ENCODE assay signal across 10 cellular contexts in genomic region chr1:24142546-24143431, GRCh38. TPM values are rescaled to one million over a fixed set of nuclear protein-coding genes. Genes with fewer than 3 reads are reported as not detected.
A peak's percentile ranks its signal among the peaks of the same experiment; 100 is the strongest.
DNase-seq lines count a peak whose midpoint lies in the region; ATAC-seq and TF ChIP-seq lines count a peak whose summit lies in the region.
"Had no signal": no experiment of that assay in that cellular context is flagged by ENCODE, and none has a peak within 500 bp of the region (broad histone marks: within the 10 kb centered on the region; RNA-seq: fewer than 3 reads in every experiment).

Gene IL22RA1, minus strand, starts transcription at chr1:24143140. Its CDS starts 58 bp downstream, at chr1:24143082.

- no peaks in the 10 kb centered on the region for H4K20me1 ChIP-seq in GM23338 (replicated peaks; ENCODE audit: insufficient read depth)

- H3K9me2 ChIP-seq in GM23338 (ENCODE audit: insufficient read depth): no peaks in the 10 kb centered on the region

- WGBS in heart right ventricle, 2 donors: 35 to 40% methylated on average over 22 of the region's 22 CpGs

- no peaks in the 10 kb centered on the region for H3K79me2 ChIP-seq in GM23338 (replicated peaks; ENCODE audit: insufficient read depth)

- H3K4me1 ChIP-seq in GM23338 (ENCODE audit: insufficient read depth) (no peaks in the 10 kb centered on the region), heart right ventricle (peaks cover 0 to 12% (median 0%) of the 10 kb centered on the region in 9 donors), skeletal muscle tissue (ENCODE audit: control insufficient read depth in 3 of 3, insufficient read depth in 3 of 3, low read length in 3 of 3) (peaks cover 0 to 8% (median 7%) of the 10 kb centered on the region in 3 donors)

- ATAC-seq in GM23338: peak; percentile 55
- ATAC-seq in SK-N-SH treated with all-trans-retinoic acid at 6 μM for 48 hours: peak; percentile 76
- ATAC-seq in heart right ventricle: peak; percentile 59 to 82 (median 62)
- ATAC-seq in stimulated activated memory B cell treated with anti-CD40 and anti-IgM and Interleukin-4, amounts not matched to agents 10 μg/mL and 1 μg/mL and 100 μg/mL, for 72 hours: no peak
- no peak for ATAC-seq in GM18519 (IDR thresholded peaks at IDR 0.05; ENCODE audit: low FRiP score, unreplicated experiment)

- H3K27ac Mint-ChIP-seq in GM23338: no peak within 1 kb of the TSS
- no peak within 1 kb of the TSS for H3K27ac Mint-ChIP-seq in stimulated activated memory B cell treated with anti-CD40 and anti-IgM and Interleukin-4, amounts not matched to agents 10 μg/mL and 1 μg/mL and 100 μg/mL, for 72 hours

- no peak within 1 kb of the TSS for H3K4me3 Mint-ChIP-seq in GM23338
- H3K4me3 Mint-ChIP-seq in stimulated activated memory B cell treated with anti-CD40 and anti-IgM and Interleukin-4, amounts not matched to agents 10 μg/mL and 1 μg/mL and 100 μg/mL, for 72 hours: no peak within 1 kb of the TSS

- no peak for DNase-seq in GM23338 (ENCODE audit: low spot score)
- peak in 1 of 2 donors; percentile 45 for DNase-seq in heart right ventricle
- DNase-seq in GM19240 (ENCODE audit: insufficient read length, low spot score): no peak
- DNase-seq in stimulated activated CD4-positive, alpha-beta T cell treated with anti-CD3 and anti-CD28 coated beads, Interleukin-4, amount 100 ng/mL, for 1 hour: no peak
- DNase-seq: islet precursor cell, SW 1271 had no signal

- no peaks in the 10 kb centered on the region for H3K9me3 Mint-ChIP-seq in GM23338
- no peaks in the 10 kb centered on the region for H3K9me3 Mint-ChIP-seq in stimulated activated memory B cell treated with anti-CD40 and anti-IgM and Interleukin-4, amounts not matched to agents 10 μg/mL and 1 μg/mL and 100 μg/mL, for 72 hours

- H3K27me3 ChIP-seq in GM23338 (ENCODE audit: insufficient read depth): no peaks in the 10 kb centered on the region
- peaks cover 0 to 13% (median 0%) of the 10 kb centered on the region in 7 donors for H3K27me3 ChIP-seq in heart right ventricle
- H3K27me3 ChIP-seq in skeletal muscle tissue (ENCODE audit: control insufficient read depth in 3 of 3, insufficient read depth in 3 of 3, low read length in 3 of 3): no peaks in the 10 kb centered on the region

- H3K9ac ChIP-seq in skeletal muscle tissue (ENCODE audit: low read depth in 1 of 3, low read length in 3 of 3): peak within 1 kb of the TSS; percentile 45 to 73 (median 65)

- peaks cover 8% of the 10 kb centered on the region for H3K27me3 Mint-ChIP-seq in GM23338 (ENCODE audit: insufficient read depth, low read depth, poor library complexity)
- H3K27me3 Mint-ChIP-seq in stimulated activated memory B cell treated with anti-CD40 and anti-IgM and Interleukin-4, amounts not matched to agents 10 μg/mL and 1 μg/mL and 100 μg/mL, for 72 hours: peaks cover 35% of the 10 kb centered on the region

- no peaks in the 10 kb centered on the region for H3F3A ChIP-seq in GM23338 (replicated peaks; ENCODE audit: low read depth)

- intact Hi-C loops in heart right ventricle (cut with DNase I): no loop called here

- no peaks in the 10 kb centered on the region for H3K36me3 ChIP-seq in GM23338 (ENCODE audit: insufficient read depth)
- H3K36me3 ChIP-seq in heart right ventricle: no peaks in the 10 kb centered on the region
- no peaks in the 10 kb centered on the region for H3K36me3 ChIP-seq in skeletal muscle tissue (ENCODE audit: control insufficient read depth in 3 of 3, insufficient read depth in 3 of 3, low read length in 3 of 3)

- H3K27ac ChIP-seq in GM23338 (ENCODE audit: low read depth) (no peak within 1 kb of the TSS), heart right ventricle (no peak within 1 kb of the TSS), skeletal muscle tissue (ENCODE audit: low read depth, low read length) (no peak within 1 kb of the TSS)

- H3K4me3 ChIP-seq in GM23338 (no peak within 1 kb of the TSS), heart right ventricle (peak within 1 kb of the TSS in 9 of 10 donors; percentile 28 to 51 (median 46)), skeletal muscle tissue (ENCODE audit: low read length in 3 of 3) (peak within 1 kb of the TSS; percentile 65 to 77 (median 71))

- TF ChIP-seq CTCF in GM23338 (conservative IDR thresholded peaks at IDR 0.05; ENCODE audit: low read depth in 2 of 2) (no peak), heart right ventricle (IDR thresholded peaks at IDR 0.05) (no peak)

- H2AFZ ChIP-seq in GM23338: peak within 1 kb of the TSS; percentile 52; the same call in 1 of the 2 replicates

- H3K36me3 Mint-ChIP-seq in GM23338 (ENCODE audit: low read depth): no peaks in the 10 kb centered on the region
- H3K36me3 Mint-ChIP-seq in stimulated activated memory B cell treated with anti-CD40 and anti-IgM and Interleukin-4, amounts not matched to agents 10 μg/mL and 1 μg/mL and 100 μg/mL, for 72 hours: no peaks in the 10 kb centered on the region

- no peaks in the 10 kb centered on the region; the same call in 1 of the 3 replicates for H3K4me1 Mint-ChIP-seq in GM23338
- H3K4me1 Mint-ChIP-seq in stimulated activated memory B cell treated with anti-CD40 and anti-IgM and Interleukin-4, amounts not matched to agents 10 μg/mL and 1 μg/mL and 100 μg/mL, for 72 hours: no peaks in the 10 kb centered on the region

- H3K4me2 ChIP-seq in GM23338: no peak within 1 kb of the TSS

- no peaks in the 10 kb centered on the region for H3K9me3 ChIP-seq in heart right ventricle
- no peaks in the 10 kb centered on the region for H3K9me3 ChIP-seq in skeletal muscle tissue (ENCODE audit: control insufficient read depth in 3 of 3, low read length in 3 of 3)

TF ChIP-seq in GM23338, 12 proteins besides CTCF, POLR2A, EP300 and RAD21 (continues in another document):
- TF ChIP-seq EZH2 (IDR thresholded peaks at IDR 0.05; ENCODE audit: low read depth, unreplicated experiment) (no peak), STAT1 (IDR thresholded peaks at IDR 0.05; ENCODE audit: unreplicated experiment) (no peak)

TF ChIP-seq in SK-N-SH treated with all-trans-retinoic acid at 6 μM for 48 hours, 23 proteins besides CTCF, POLR2A, EP300 and RAD21 (continues in another document):
- TF ChIP-seq TCF4 (CRISPR knock-in tag; IDR thresholded peaks at IDR 0.05; ENCODE audit: borderline replicate concordance) (no peak), PATZ1 (CRISPR knock-in tag; IDR thresholded peaks at IDR 0.05; ENCODE audit: borderline replicate concordance) (no peak), OSR1 (CRISPR knock-in tag; IDR thresholded peaks at IDR 0.05) (no peak), CSDC2 (CRISPR knock-in tag; IDR thresholded peaks at IDR 0.05) (no peak), ZNF70 (CRISPR knock-in tag; IDR thresholded peaks at IDR 0.05) (no peak), ISL1 (CRISPR knock-in tag; IDR thresholded peaks at IDR 0.05) (no peak), ZNF8 (CRISPR knock-in tag; IDR thresholded peaks at IDR 0.05) (no peak), PPARA (CRISPR knock-in tag; IDR thresholded peaks at IDR 0.05; ENCODE audit: borderline replicate concordance) (no peak), POU6F1 (CRISPR knock-in tag; IDR thresholded peaks at IDR 0.05; ENCODE audit: borderline replicate concordance, low read depth) (no peak), ZNF565 (CRISPR knock-in tag; conservative IDR thresholded peaks at IDR 0.05; ENCODE audit: low read depth) (no peak), ZFP3 (CRISPR knock-in tag; IDR thresholded peaks at IDR 0.05) (no peak), RARB (CRISPR knock-in tag; IDR thresholded peaks at IDR 0.05) (no peak), TOX (CRISPR knock-in tag; IDR thresholded peaks at IDR 0.05; ENCODE audit: borderline replicate concordance) (no peak), ESRRG (CRISPR knock-in tag; IDR thresholded peaks at IDR 0.05) (no peak)

RNA-seq across cellular contexts. Expression of gene IL22RA1, which starts in this region (rescaled TPM):
- total RNA-seq in GM23338 (2014; rRNA removed; shearing (Covaris generic)): 0.28 TPM in 1 of 2 replicates, not detected in the other
- polyA plus RNA-seq in GM23338 (2016; fragmentation: Nextera tagmentation; extraction: Ambion mirVana) (0.11 TPM in 1 of 2 replicates, not detected in the other), heart right ventricle (under 1 TPM; 0.07 to 0.29 TPM)
- total RNA-seq in heart right ventricle (1 to 10 TPM in 1 of 10 donors, under 1 TPM in 8, not detected in 1; 0.13 to 1.6 (median 0.31) TPM), skeletal muscle tissue (not detected)

Comparison
In these comparisons a context has a peak if more than half of its experiments do, and no peak if none do; other contexts are left out.
1. Peak in ATAC-seq in GM23338; RNA of the gene not detected or under 1 TPM.
2. ATAC-seq: peak in SK-N-SH treated with all-trans-retinoic acid at 6 μM for 48 hours (single experiment) and heart right ventricle (8 of 8); none in stimulated activated memory B cell treated with anti-CD40 and anti-IgM and Interleukin-4, amounts not matched to agents 10 μg/mL and 1 μg/mL and 100 μg/mL, for 72 hours (single experiment) and GM18519 (single experiment).